In the genomic region with DNA sequence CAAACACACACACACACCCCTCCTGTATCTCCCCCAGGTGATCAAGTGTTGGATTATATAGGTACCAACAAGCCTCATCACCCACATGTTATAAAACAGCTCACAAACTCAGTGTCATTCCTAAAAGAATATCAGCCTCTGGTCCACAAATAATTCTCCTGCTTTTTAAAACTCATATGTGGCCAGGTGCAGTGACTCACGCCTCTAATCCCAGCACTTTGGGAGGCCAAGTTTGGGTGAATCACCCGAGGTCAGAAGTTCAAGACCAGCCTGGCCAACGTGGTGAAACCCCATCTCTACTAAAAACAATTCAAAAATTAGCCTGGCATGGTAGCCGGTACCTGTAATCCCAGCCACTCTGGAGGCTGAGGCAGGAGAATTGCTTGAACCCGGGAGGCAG, we compare ENCODE assay signal across 33 cellular contexts.
A peak's percentile ranks its signal among the peaks of the same experiment; 100 is the strongest.
DNase-seq lines count a peak whose midpoint lies in the region; ATAC-seq, FAIRE-seq and TF ChIP-seq lines count a peak whose summit lies in the region.
"Had no signal": no experiment of that assay in that cellular context is flagged by ENCODE, and none has a peak within 500 bp of the region (broad histone marks: within the 10 kb centered on the region; RNA-seq: fewer than 3 reads in every experiment).

No MANE protein-coding gene starts in this region.

- peaks cover 2% of the 10 kb centered on the region for H3K9me3 Mint-ChIP-seq in activated CD4-positive, alpha-beta memory T cell treated with anti-CD3 and anti-CD28 coated beads, Interleukin-2, amount 10 ng/mL, durations not matched to agents 7 days and 5 days
- H3K9me3 Mint-ChIP-seq: activated CD4-positive, alpha-beta T cell treated with anti-CD3 and anti-CD28 coated beads, Interleukin-2, amount 10 ng/mL, durations not matched to agents 24 days and 14 days; activated naive CD8-positive, alpha-beta T cell treated with anti-CD3 and anti-CD28 coated beads for 36 hours; nephron progenitor cell; type B pancreatic cell; WTC11 had no signal

- POLR2A ChIA-PET in activated CD4-positive, alpha-beta memory T cell treated with anti-CD3 and anti-CD28 coated beads, Interleukin-2, amount 10 ng/mL, durations not matched to agents 7 days and 5 days (lab: Charles Lee): no interaction called here

- no peak overlapping the region for H3K27ac Mint-ChIP-seq in activated CD4-positive, alpha-beta memory T cell treated with anti-CD3 and anti-CD28 coated beads, Interleukin-2, amount 10 ng/mL, durations not matched to agents 7 days and 5 days
- H3K27ac Mint-ChIP-seq: activated CD4-positive, alpha-beta T cell treated with anti-CD3 and anti-CD28 coated beads, Interleukin-2, amount 10 ng/mL, durations not matched to agents 24 days and 14 days; activated naive CD8-positive, alpha-beta T cell treated with anti-CD3 and anti-CD28 coated beads for 36 hours; B cell; CD8-positive, alpha-beta memory T cell; dendritic cell treated with granulocyte-macrophage colony-stimulating factor and Interleukin-4, amounts not matched to agents 40 ng/mL and 50 ng/mL, for 4 days; nephron progenitor cell; stimulated activated naive B cell treated with anti-CD40 and anti-IgM and Interleukin-4, amounts not matched to agents 10 μg/mL and 1 μg/mL and 100 μg/mL, for 72 hours; type B pancreatic cell; WTC11 had no signal

- TF ChIP-seq POLR2A in H54 (IDR thresholded peaks at IDR 0.05; ENCODE audit: low read depth, low read length): no peak

- no peaks in the 10 kb centered on the region for H3K4me1 Mint-ChIP-seq in activated CD4-positive, alpha-beta memory T cell treated with anti-CD3 and anti-CD28 coated beads, Interleukin-2, amount 10 ng/mL, durations not matched to agents 7 days and 5 days
- H3K4me1 Mint-ChIP-seq: activated CD4-positive, alpha-beta T cell treated with anti-CD3 and anti-CD28 coated beads, Interleukin-2, amount 10 ng/mL, durations not matched to agents 24 days and 14 days; activated naive CD8-positive, alpha-beta T cell treated with anti-CD3 and anti-CD28 coated beads for 36 hours; B cell; CD8-positive, alpha-beta memory T cell; stimulated activated naive B cell treated with anti-CD40 and anti-IgM and Interleukin-4, amounts not matched to agents 10 μg/mL and 1 μg/mL and 100 μg/mL, for 72 hours; WTC11 had no signal

- CTCF ChIA-PET in activated CD4-positive, alpha-beta memory T cell treated with anti-CD3 and anti-CD28 coated beads, Interleukin-2, amount 10 ng/mL, durations not matched to agents 7 days and 5 days (lab: Charles Lee): no interaction called here

- DNase-seq in H54 (ENCODE audit: insufficient read length, low spot score) (no peak), MV-4-11 (lab: John Stamatoyannopoulos, UW) (peak; percentile 9), astrocyte of the hippocampus (ENCODE audit: low read depth, low spot score) (peak; percentile 23), foreskin keratinocyte (peak in 1 of 2 donors; percentile 27), cerebellum (ENCODE audit: low spot score) (no peak), substantia nigra (lab: John Stamatoyannopoulos, UW) (no peak)
- no peak for DNase-seq in activated CD4-positive, alpha-beta memory T cell treated with anti-CD3 and anti-CD28 coated beads, Interleukin-2, amount 10 ng/mL, durations not matched to agents 7 days and 5 days
- DNase-seq: ACHN; activated CD4-positive, alpha-beta T cell treated with anti-CD3 and anti-CD28 coated beads, Interleukin-2, amount 10 ng/mL, durations not matched to agents 24 days and 14 days; activated gamma-delta T cell; activated naive CD8-positive, alpha-beta T cell treated with anti-CD3 and anti-CD28 coated beads for 36 hours; activated T-cell treated with anti-CD3 and anti-CD28 coated beads, Interleukin-2, amount 50 U/mL, for 1 hour; anterior cingulate cortex; CD8-positive, alpha-beta memory T cell; central memory CD4-positive, alpha-beta T cell; gastrocnemius medialis; left colon; MM.1S; NCI-H2029 treated with DMSO at 0.1 percent for 48 hours; NCI-H526; nephron progenitor cell; retina; small intestine; stimulated activated naive B cell treated with anti-CD40 and anti-IgM and Interleukin-4, amounts not matched to agents 10 μg/mL and 1 μg/mL and 100 μg/mL, for 72 hours; T-helper 9 cell had no signal

- TF ChIP-seq CTCF in foreskin keratinocyte (conservative IDR thresholded peaks at IDR 0.05): no peak

- H3K27me3 Mint-ChIP-seq in activated CD4-positive, alpha-beta memory T cell treated with anti-CD3 and anti-CD28 coated beads, Interleukin-2, amount 10 ng/mL, durations not matched to agents 7 days and 5 days: no peaks in the 10 kb centered on the region
- H3K27me3 Mint-ChIP-seq: activated CD4-positive, alpha-beta T cell treated with anti-CD3 and anti-CD28 coated beads, Interleukin-2, amount 10 ng/mL, durations not matched to agents 24 days and 14 days; activated naive CD8-positive, alpha-beta T cell treated with anti-CD3 and anti-CD28 coated beads for 36 hours; B cell; CD8-positive, alpha-beta memory T cell; dendritic cell treated with granulocyte-macrophage colony-stimulating factor and Interleukin-4, amounts not matched to agents 40 ng/mL and 50 ng/mL, for 4 days; stimulated activated naive B cell treated with anti-CD40 and anti-IgM and Interleukin-4, amounts not matched to agents 10 μg/mL and 1 μg/mL and 100 μg/mL, for 72 hours; type B pancreatic cell had no signal

- H3K4me3 Mint-ChIP-seq in activated CD4-positive, alpha-beta memory T cell treated with anti-CD3 and anti-CD28 coated beads, Interleukin-2, amount 10 ng/mL, durations not matched to agents 7 days and 5 days: no peak overlapping the region
- H3K4me3 Mint-ChIP-seq: activated CD4-positive, alpha-beta T cell treated with anti-CD3 and anti-CD28 coated beads, Interleukin-2, amount 10 ng/mL, durations not matched to agents 24 days and 14 days; activated naive CD8-positive, alpha-beta T cell treated with anti-CD3 and anti-CD28 coated beads for 36 hours; B cell; CD8-positive, alpha-beta memory T cell; dendritic cell treated with granulocyte-macrophage colony-stimulating factor and Interleukin-4, amounts not matched to agents 40 ng/mL and 50 ng/mL, for 4 days; nephron progenitor cell; stimulated activated naive B cell treated with anti-CD40 and anti-IgM and Interleukin-4, amounts not matched to agents 10 μg/mL and 1 μg/mL and 100 μg/mL, for 72 hours; type B pancreatic cell; WTC11 had no signal

- no peaks in the 10 kb centered on the region for H3K27me3 ChIP-seq in foreskin keratinocyte
- H3K27me3 ChIP-seq: gastrocnemius medialis, hepatocyte had no signal

- no peaks in the 10 kb centered on the region for H3K4me1 ChIP-seq in foreskin keratinocyte
- H3K4me1 ChIP-seq: gastrocnemius medialis, HAP-1 had no signal

- ATAC-seq in foreskin keratinocyte (peak; percentile 71), GM21786 (IDR thresholded peaks at IDR 0.05; ENCODE audit: unreplicated experiment) (no peak)
- ATAC-seq: gastrocnemius medialis; GM12878; left colon; stimulated activated naive B cell treated with anti-CD40 and anti-IgM and Interleukin-4, amounts not matched to agents 10 μg/mL and 1 μg/mL and 100 μg/mL, for 72 hours; WTC11 had no signal

- H3K36me3 Mint-ChIP-seq in activated CD4-positive, alpha-beta memory T cell treated with anti-CD3 and anti-CD28 coated beads, Interleukin-2, amount 10 ng/mL, durations not matched to agents 7 days and 5 days (ENCODE audit: low read depth): no peaks in the 10 kb centered on the region
- H3K36me3 Mint-ChIP-seq: activated naive CD8-positive, alpha-beta T cell treated with anti-CD3 and anti-CD28 coated beads for 36 hours; CD8-positive, alpha-beta memory T cell; stimulated activated naive B cell treated with anti-CD40 and anti-IgM and Interleukin-4, amounts not matched to agents 10 μg/mL and 1 μg/mL and 100 μg/mL, for 72 hours; type B pancreatic cell; WTC11 had no signal

- H3K27ac ChIP-seq in foreskin keratinocyte: no peak overlapping the region
- H3K27ac ChIP-seq in substantia nigra (ENCODE audit: low read depth, low read length, poor library complexity, severe bottlenecking): no peak overlapping the region
- H3K27ac ChIP-seq: gastrocnemius medialis, hepatocyte had no signal

- FAIRE-seq in H54 (lab: Jason Lieb, UNC): peak; percentile 76
- FAIRE-seq: GM12878, small intestine had no signal

Comparison
In these comparisons a context has a peak if more than half of its experiments do, and no peak if none do; other contexts are left out.
1. DNase-seq: peak in MV-4-11 (single experiment) and astrocyte of the hippocampus (single experiment); none in H54 (single experiment), activated CD4-positive, alpha-beta memory T cell treated with anti-CD3 and anti-CD28 coated beads, Interleukin-2, amount 10 ng/mL, durations not matched to agents 7 days and 5 days (single experiment), cerebellum (single experiment) and substantia nigra (0 of 49).